ENCODE assay signal across 23 cellular contexts in genomic region chr2:34159891-34160290, GRCh38.
"Had no signal": no experiment of that assay in that cellular context is flagged by ENCODE, and none has a peak within 500 bp of the region (broad histone marks: within the 10 kb centered on the region; RNA-seq: fewer than 3 reads in every experiment).

No MANE protein-coding gene starts in this region.

- H3K4me3 ChIP-seq: colonic mucosa, coronary artery, dorsolateral prefrontal cortex, esophagus muscularis mucosa, esophagus squamous epithelium, gastrocnemius medialis, gastroesophageal sphincter, heart left ventricle, heart right ventricle had no signal

- H3K9me3 ChIP-seq: colonic mucosa, esophagus muscularis mucosa, esophagus squamous epithelium, gastrocnemius medialis, gastroesophageal sphincter, heart left ventricle had no signal

- H3K27ac ChIP-seq: colonic mucosa, coronary artery, dorsolateral prefrontal cortex, epithelial cell of prostate, esophagus muscularis mucosa, esophagus squamous epithelium, foreskin keratinocyte, gastrocnemius medialis, gastroesophageal sphincter, heart left ventricle, heart right ventricle had no signal

- H3K36me3 ChIP-seq: colonic mucosa, esophagus muscularis mucosa, esophagus squamous epithelium, gastrocnemius medialis, gastroesophageal sphincter, heart left ventricle, heart right ventricle had no signal

- DNase-seq: colonic mucosa; cortex of kidney; dermis blood vessel endothelial cell; dorsolateral prefrontal cortex; effector CD4-positive, alpha-beta T cell; effector CD8-positive, alpha-beta T cell; effector memory CD4-positive, alpha-beta T cell; effector memory CD8-positive, alpha-beta T cell; endodermal cell; erythroblast; esophagus squamous epithelium; foreskin fibroblast; foreskin keratinocyte; foreskin melanocyte; gastrocnemius medialis; glutamatergic neuron; head of caudate nucleus; heart left ventricle; heart right ventricle had no signal
